In genomic region chr12:48203192-48203591, GRCh38 we compare ENCODE assay signal across 22 cellular contexts. TPM values are rescaled to one million over a fixed set of nuclear protein-coding genes. Genes with fewer than 3 reads are reported as not detected.
A peak's percentile ranks its signal among the peaks of the same experiment; 100 is the strongest.
DNase-seq lines count a peak whose midpoint lies in the region; FAIRE-seq and TF ChIP-seq lines count a peak whose summit lies in the region.
"Had no signal": no experiment of that assay in that cellular context is flagged by ENCODE, and none has a peak within 500 bp of the region (broad histone marks: within the 10 kb centered on the region; RNA-seq: fewer than 3 reads in every experiment).

TSS of gene OR10AD1 (minus strand) at chr12:48203292. CDS start at chr12:48203292, 0 bp downstream.

- peaks cover 42% of the 10 kb centered on the region for H3K4me1 Mint-ChIP-seq in activated naive CD4-positive, alpha-beta T cell treated with anti-CD3 and anti-CD28 coated beads, Interleukin-2, amount 50 U/mL, for 24 hours
- peaks cover 13% of the 10 kb centered on the region for H3K4me1 Mint-ChIP-seq in endothelial cell (ENCODE audit: unreplicated experiment)

- H3K4me3 Mint-ChIP-seq in activated naive CD4-positive, alpha-beta T cell treated with anti-CD3 and anti-CD28 coated beads, Interleukin-2, amount 50 U/mL, for 24 hours = no peak within 1 kb of the TSS
- H3K4me3 Mint-ChIP-seq in endothelial cell (ENCODE audit: unreplicated experiment) = peak within 1 kb of the TSS; percentile 45
- H3K4me3 Mint-ChIP-seq: CD14-positive monocyte, GM23338 had no signal

- peaks cover 21% of the 10 kb centered on the region for H3K9me3 Mint-ChIP-seq in activated naive CD4-positive, alpha-beta T cell treated with anti-CD3 and anti-CD28 coated beads, Interleukin-2, amount 50 U/mL, for 24 hours
- peaks cover 33% of the 10 kb centered on the region for H3K9me3 Mint-ChIP-seq in endothelial cell (ENCODE audit: unreplicated experiment)

- H3K4me1 ChIP-seq in mesenchymal stem cell (ENCODE audit: control insufficient read depth, insufficient read depth, low read depth, low read length) = no peaks in the 10 kb centered on the region
- H3K4me1 ChIP-seq in kidney (ENCODE audit: control insufficient read depth in 1 of 2, insufficient read depth in 1 of 2, low read depth in 1 of 2, low read length in 2 of 2) = no peaks in the 10 kb centered on the region
- peaks cover 5% of the 10 kb centered on the region for H3K4me1 ChIP-seq in testis

- H2BK15ac ChIP-seq in mesenchymal stem cell (ENCODE audit: low read depth, poor library complexity, severe bottlenecking) = no peak within 1 kb of the TSS

- H3K9ac ChIP-seq in mesenchymal stem cell (ENCODE audit: low read length) = no peak within 1 kb of the TSS
- H3K9ac ChIP-seq in kidney (ENCODE audit: low read length in 2 of 2) = no peak within 1 kb of the TSS
- H3K9ac ChIP-seq: BLaER1 had no signal

- no peak within 1 kb of the TSS for H4K8ac ChIP-seq in mesenchymal stem cell (ENCODE audit: low read length)

- no peak within 1 kb of the TSS for H2BK5ac ChIP-seq in mesenchymal stem cell (ENCODE audit: low read depth, low read length, poor library complexity, severe bottlenecking)

- H3K9me3 ChIP-seq in mesenchymal stem cell (ENCODE audit: control insufficient read depth, low read length) (peaks cover 14% of the 10 kb centered on the region), kidney (ENCODE audit: control insufficient read depth in 1 of 2, low read length in 2 of 2) (peaks cover 0 to 48% of the 10 kb centered on the region in 2 donors), testis (no peaks in the 10 kb centered on the region)

- no peak within 1 kb of the TSS for H2BK120ac ChIP-seq in mesenchymal stem cell (ENCODE audit: low read depth, low read length)

- H3K79me1 ChIP-seq in mesenchymal stem cell (replicated peaks; ENCODE audit: low read length, poor library complexity, severe bottlenecking) = no peaks in the 10 kb centered on the region

- H3K27me3 ChIP-seq in mesenchymal stem cell (ENCODE audit: control insufficient read depth in 1 of 2, insufficient read depth in 1 of 2, low read length in 2 of 2) = peaks cover 0 to 36% of the 10 kb centered on the region in 2 experiments
- no peaks in the 10 kb centered on the region for H3K27me3 ChIP-seq in testis
- H3K27me3 ChIP-seq: BLaER1 had no signal

- H3K27me3 Mint-ChIP-seq in activated naive CD4-positive, alpha-beta T cell treated with anti-CD3 and anti-CD28 coated beads, Interleukin-2, amount 50 U/mL, for 24 hours = no peaks in the 10 kb centered on the region
- peaks cover 9% of the 10 kb centered on the region for H3K27me3 Mint-ChIP-seq in endothelial cell (ENCODE audit: unreplicated experiment)

- FAIRE-seq in kidney (lab: Jason Lieb, UNC) = no peak
- FAIRE-seq: H54 had no signal

- TF ChIP-seq CTCF in endothelial cell (IDR thresholded peaks at IDR 0.05; ENCODE audit: unreplicated experiment) (no peak), kidney (IDR thresholded peaks at IDR 0.05; ENCODE audit: borderline replicate concordance, extremely low read depth, insufficient read depth) (no peak), testis (IDR thresholded peaks at IDR 0.05) (no peak)

- H4K91ac ChIP-seq in mesenchymal stem cell (ENCODE audit: low read length) = no peak within 1 kb of the TSS

- peaks cover 40% of the 10 kb centered on the region for H3K36me3 Mint-ChIP-seq in activated naive CD4-positive, alpha-beta T cell treated with anti-CD3 and anti-CD28 coated beads, Interleukin-2, amount 50 U/mL, for 24 hours
- peaks cover 39% of the 10 kb centered on the region for H3K36me3 Mint-ChIP-seq in endothelial cell (ENCODE audit: low read depth, unreplicated experiment)

- no peak within 1 kb of the TSS for H3K23ac ChIP-seq in mesenchymal stem cell (ENCODE audit: low read length in 2 of 2)

- peak within 1 kb of the TSS in 1 of 2 experiments; percentile 48 for H3K18ac ChIP-seq in mesenchymal stem cell (ENCODE audit: low read depth in 1 of 2, low read length in 2 of 2)

- H2AFZ ChIP-seq in mesenchymal stem cell (ENCODE audit: low read depth, low read length) = no peak within 1 kb of the TSS
- H2AFZ ChIP-seq: GM23338 had no signal

- H3K36me3 ChIP-seq in mesenchymal stem cell (ENCODE audit: control insufficient read depth in 1 of 2, insufficient read depth in 2 of 2, low read depth in 1 of 2, low read length in 2 of 2) = peaks cover 0 to 4% of the 10 kb centered on the region in 2 experiments
- H3K36me3 ChIP-seq in kidney (ENCODE audit: control insufficient read depth in 1 of 2, insufficient read depth in 2 of 2, low read length in 2 of 2) = no peaks in the 10 kb centered on the region
- H3K36me3 ChIP-seq in testis (ENCODE audit: low read depth, missing control alignments) = no peaks in the 10 kb centered on the region

- intact Hi-C loops in kidney (cut with DNase I) (no loop called here), testis (cut with DNase I; ENCODE audit: low total_unique reads) (no loop called here)

- 83% methylated on average over 4 of the region's 4 CpGs for WGBS in mesenchymal stem cell
- WGBS in testis, 2 donors = 86 to 92% methylated on average over 4 of the region's 4 CpGs

- H3K27ac ChIP-seq in mesenchymal stem cell (ENCODE audit: low read length, poor library complexity, severe bottlenecking) = no peak within 1 kb of the TSS
- H3K27ac ChIP-seq in kidney (ENCODE audit: low read depth in 2 of 2, low read length in 2 of 2) = no peak within 1 kb of the TSS
- no peak within 1 kb of the TSS for H3K27ac ChIP-seq in testis
- H3K27ac ChIP-seq: BLaER1 had no signal

- H2BK12ac ChIP-seq in mesenchymal stem cell (ENCODE audit: low read length in 2 of 2) = peak within 1 kb of the TSS; percentile 59 to 91

- peak within 1 kb of the TSS; percentile 55 for H3K27ac Mint-ChIP-seq in activated naive CD4-positive, alpha-beta T cell treated with anti-CD3 and anti-CD28 coated beads, Interleukin-2, amount 50 U/mL, for 24 hours
- H3K27ac Mint-ChIP-seq in endothelial cell (ENCODE audit: unreplicated experiment) = no peak within 1 kb of the TSS
- H3K27ac Mint-ChIP-seq: GM23338 had no signal

- no peak within 1 kb of the TSS for H3K4me2 ChIP-seq in mesenchymal stem cell (ENCODE audit: low read length, poor library complexity, severe bottlenecking)
- H3K4me2 ChIP-seq: BLaER1, GM23338 had no signal

- TF ChIP-seq POLR2A in testis (IDR thresholded peaks at IDR 0.05) = no peak

- DNase-seq in activated naive CD4-positive, alpha-beta T cell treated with anti-CD3 and anti-CD28 coated beads, Interleukin-2, amount 50 U/mL, for 16 hours = no peak
- DNase-seq in endothelial cell (ENCODE audit: low spot score) = no peak
- no peak for DNase-seq in mesenchymal stem cell
- DNase-seq in kidney = no peak
- no peak for DNase-seq in testis
- no peak for DNase-seq in NCI-H510A (lab: John Stamatoyannopoulos, UW)
- no peak for DNase-seq in NCI-H2196 (lab: John Stamatoyannopoulos, UW; ENCODE audit: unreplicated experiment)
- DNase-seq: 8988T; CD8-positive, alpha-beta memory T cell; COR-L47; DMS153; DMS79 treated with DMSO at 0.1 percent for 48 hours; GF-D8; HCEC 1CT had no signal

- H2AK5ac ChIP-seq in mesenchymal stem cell (ENCODE audit: low read length, severe bottlenecking) = no peak within 1 kb of the TSS

- no peak within 1 kb of the TSS for H3K4ac ChIP-seq in mesenchymal stem cell (ENCODE audit: low read depth in 1 of 2, low read length in 2 of 2)

- H3K14ac ChIP-seq in mesenchymal stem cell (ENCODE audit: low read length in 2 of 2) = peak within 1 kb of the TSS in 1 of 2 experiments; percentile 11

- H3K4me3 ChIP-seq in mesenchymal stem cell (ENCODE audit: insufficient read depth in 1 of 2, low read depth in 1 of 2, low read length in 2 of 2) (no peak within 1 kb of the TSS), kidney (ENCODE audit: low read length in 2 of 2) (no peak within 1 kb of the TSS), testis (no peak within 1 kb of the TSS)
- H3K4me3 ChIP-seq: BLaER1, GM23338 had no signal

RNA-seq across cellular contexts. Expression of gene OR10AD1, which starts in this region (rescaled TPM):
- total RNA-seq in endothelial cell (ENCODE audit: unreplicated experiment) (not detected), kidney (not detected), testis (not detected)
- not detected for polyA plus RNA-seq in mesenchymal stem cell (2013, experiment 1 of 2)
- polyA plus RNA-seq in mesenchymal stem cell (2013, experiment 2 of 2) = not detected
- polyA plus RNA-seq in kidney (ENCODE audit: insufficient read depth, low read depth, low replicate concordance) (not detected), testis (ENCODE audit: insufficient read depth, low read depth, low replicate concordance) (0.66 TPM)
- total RNA-seq: A673; CD8-positive, alpha-beta memory T cell; GM23338; HT-29 had no signal
- polyA plus RNA-seq: AG04450; CD14-positive monocyte; CD8-positive, alpha-beta memory T cell; GM23338 had no signal
